Comparison of ENCODE assay signal across 14 cellular contexts in the genomic region with DNA sequence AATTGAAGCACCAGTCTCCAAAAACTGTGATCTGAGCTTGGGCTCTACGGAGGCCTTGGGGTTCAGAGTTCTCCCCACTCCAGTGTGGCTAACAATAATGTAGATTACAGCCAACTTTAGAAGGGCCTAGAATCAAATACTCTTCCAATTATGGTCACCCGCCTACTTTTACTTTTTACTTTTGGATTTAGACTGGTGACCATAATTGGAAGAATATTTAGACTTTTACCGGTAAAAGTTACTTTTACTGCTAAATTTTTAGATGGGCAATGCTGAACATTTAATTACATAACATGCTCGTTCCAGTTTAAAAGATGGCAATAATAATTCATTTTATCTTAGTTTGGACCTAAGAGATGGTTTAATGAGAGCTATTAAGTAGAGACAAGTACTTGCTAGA. TPM values are rescaled to one million over a fixed set of nuclear protein-coding genes. Genes with fewer than 3 reads are reported as not detected.
DNase-seq lines count a peak whose midpoint lies in the region; ATAC-seq, FAIRE-seq and TF ChIP-seq lines count a peak whose summit lies in the region.
"Had no signal": no experiment of that assay in that cellular context is flagged by ENCODE, and none has a peak within 500 bp of the region (broad histone marks: within the 10 kb centered on the region; RNA-seq: fewer than 3 reads in every experiment).

No MANE protein-coding gene starts in this region.

- 45% methylated on average over 4 of the region's 4 CpGs for WGBS in esophagus muscularis mucosa
- 75 to 80% methylated on average over 4 of the region's 4 CpGs for WGBS in pancreas, 2 donors

- TF ChIP-seq POLR2A in esophagus muscularis mucosa (IDR thresholded peaks at IDR 0.05; ENCODE audit: low read depth), result no peak
- no peak for TF ChIP-seq POLR2A in uterus (IDR thresholded peaks at IDR 0.05)

- no peaks in the 10 kb centered on the region for H3K9me3 ChIP-seq in esophagus muscularis mucosa
- H3K9me3 ChIP-seq in pancreas, result no peaks in the 10 kb centered on the region
- H3K9me3 ChIP-seq in uterus, result no peaks in the 10 kb centered on the region
- H3K9me3 ChIP-seq: A549 had no signal

- H3K36me3 ChIP-seq in esophagus muscularis mucosa, result peaks cover 0 to 25% (median 10%) of the 10 kb centered on the region in 4 donors
- H3K36me3 ChIP-seq in pancreas, result peaks cover 0 to 8% (median 6%) of the 10 kb centered on the region in 3 donors
- no peaks in the 10 kb centered on the region for H3K36me3 ChIP-seq in uterus

- intact Hi-C loops in Right ventricle myocardium superior (cut with DNase I), result no loop called here
- intact Hi-C loops in cardiac septum (cut with DNase I), result no loop called here
- intact Hi-C loops in esophagus muscularis mucosa (cut with DNase I), result no loop called here
- intact Hi-C loops in pancreas (cut with DNase I), result loop anchor here in 1 of 3 donors (10.0 kb wide), 1 partner anchor 51 kb away; no protein-coding TSS in a partner anchor
- intact Hi-C loops in uterus (cut with DNase I; ENCODE audit: low total_unique reads), result no loop called here

- H3K4me1 ChIP-seq in esophagus muscularis mucosa (peaks cover 56 to 100% (median 95%) of the 10 kb centered on the region in 4 donors), pancreas (peaks cover 18 to 21% (median 19%) of the 10 kb centered on the region in 3 donors), uterus (peaks cover 4 to 7% of the 10 kb centered on the region in 2 donors)

- ATAC-seq in Right ventricle myocardium superior (ENCODE audit: poor library complexity), result peak; percentile 1
- no peak for ATAC-seq in pancreas
- no peak for ATAC-seq in GM18907 (IDR thresholded peaks at IDR 0.05; ENCODE audit: unreplicated experiment)
- ATAC-seq in GM21786 (IDR thresholded peaks at IDR 0.05; ENCODE audit: unreplicated experiment), result no peak
- ATAC-seq in GM21447 (IDR thresholded peaks at IDR 0.05; ENCODE audit: unreplicated experiment), result no peak
- ATAC-seq: A549 had no signal

- H3K27me3 ChIP-seq in esophagus muscularis mucosa (no peaks in the 10 kb centered on the region), pancreas (no peaks in the 10 kb centered on the region), uterus (no peaks in the 10 kb centered on the region)

- no peak for FAIRE-seq in pancreas (lab: Jason Lieb, UNC)
- FAIRE-seq: A549, K562 had no signal

- no peak for TF ChIP-seq CTCF in esophagus muscularis mucosa (IDR thresholded peaks at IDR 0.05)
- TF ChIP-seq CTCF in pancreas (IDR thresholded peaks at IDR 0.05), result no peak
- no peak for TF ChIP-seq CTCF in uterus (IDR thresholded peaks at IDR 0.05)

- DNase-seq in Right ventricle myocardium superior, result no peak
- no peak for DNase-seq in cardiac septum (ENCODE audit: low spot score)
- DNase-seq in esophagus muscularis mucosa (ENCODE audit: extremely low spot score), result no peak
- DNase-seq in pancreas, result no peak
- DNase-seq in uterus, result no peak
- DNase-seq: activated CD4-positive, alpha-beta T cell treated with anti-CD3 and anti-CD28 coated beads, Interleukin-2, amount 10 ng/mL, durations not matched to agents 7 days and 5 days; HFFc6; NCI-H1930; SW 1271 had no signal

- H3K4me3 ChIP-seq in esophagus muscularis mucosa, result peak overlapping the region in 1 of 4 donors; percentile 23
- H3K4me3 ChIP-seq in pancreas, result no peak overlapping the region
- no peak overlapping the region for H3K4me3 ChIP-seq in uterus
- H3K4me3 ChIP-seq: A549, K562 had no signal

- no peak for TF ChIP-seq EP300 in esophagus muscularis mucosa (IDR thresholded peaks at IDR 0.05)

- H3K27ac ChIP-seq in esophagus muscularis mucosa (replicated peaks in 1 of 4) (peak overlapping the region; percentile 83 to 92 (median 89)), pancreas (peak overlapping the region in 3 of 4 donors; percentile 28 to 70 (median 66)), uterus (peak overlapping the region; percentile 83 to 84)

RNA-seq across cellular contexts. Expression of gene PPTC7, which starts 39.2 kb away (rescaled TPM):
- total RNA-seq in Right ventricle myocardium superior, result 98.3 TPM
- total RNA-seq in cardiac septum, result 55.0 TPM
- 10 to 100 TPM; 36.6 to 55.6 (median 53.2) TPM for total RNA-seq in esophagus muscularis mucosa
- 1 to 10 TPM; 4.6 to 9.0 (median 6.2) TPM for total RNA-seq in pancreas
- 1 to 10 TPM; 2.2 to 5.8 TPM for polyA plus RNA-seq in pancreas
- total RNA-seq in uterus, result 10 to 100 TPM in 3 of 4 donors, 1 to 10 TPM in 1; 3.6 to 34.1 (median 21.1) TPM

RNA-seq across cellular contexts. Expression of gene RAD9B, which starts 41.8 kb away (rescaled TPM):
- total RNA-seq in Right ventricle myocardium superior (0.67 TPM), cardiac septum (0.65 TPM), esophagus muscularis mucosa (1 to 10 TPM in 3 of 4 donors, under 1 TPM in 1; 0.98 to 5.0 (median 2.0) TPM), pancreas (under 1 TPM; 0.16 to 0.28 (median 0.22) TPM), uterus (1 to 10 TPM in 2 of 4 donors, under 1 TPM in 1, not detected in 1; 0.88 to 8.4 (median 1.2) TPM)
- polyA plus RNA-seq in pancreas, result under 1 TPM in 1 of 2 donors, not detected in 1; 0.26 TPM

RNA-seq across cellular contexts. Expression of gene VPS29, which starts 42.1 kb away (rescaled TPM):
- 108 TPM for total RNA-seq in Right ventricle myocardium superior
- 76.3 TPM for total RNA-seq in cardiac septum
- total RNA-seq in esophagus muscularis mucosa, result 100 to 1,000 TPM; 126 to 166 (median 156) TPM
- total RNA-seq in pancreas, result 10 to 100 TPM; 29.1 to 49.3 (median 36.5) TPM
- 100 to 1,000 TPM in 1 of 2 donors, 10 to 100 TPM in 1; 66.8 to 120 TPM for polyA plus RNA-seq in pancreas
- 100 to 1,000 TPM in 2 of 4 donors, 10 to 100 TPM in 2; 82.5 to 195 (median 100) TPM for total RNA-seq in uterus
